Comparison of ENCODE assay signal across 19 cellular contexts in genomic region chr3:191889781-191890180, GRCh38.
"Had no signal": no experiment of that assay in that cellular context is flagged by ENCODE, and none has a peak within 500 bp of the region (broad histone marks: within the 10 kb centered on the region; RNA-seq: fewer than 3 reads in every experiment).

No MANE protein-coding gene starts in this region.

- H3K27me3 ChIP-seq: colonic mucosa, gastroesophageal sphincter, heart left ventricle, left lung, right lobe of liver, stomach had no signal

- DNase-seq: activated CD4-positive, alpha-beta T cell treated with anti-CD3 and anti-CD28 coated beads, Interleukin-2, amount 50 U/mL, for 1 hour; activated CD8-positive, alpha-beta memory T cell treated with anti-CD3 and anti-CD28 coated beads, Interleukin-2, amount 50 U/mL, for 4 hours; activated naive CD4-positive, alpha-beta T cell treated with anti-CD3 and anti-CD28 coated beads for 36 hours; activated naive CD8-positive, alpha-beta T cell treated with anti-CD3 and anti-CD28 coated beads, Interleukin-2, amount 50 U/mL, for 24 hours; activated T-cell treated with anti-CD3 and anti-CD28 coated beads, Interleukin-2, amount 50 U/mL, for 4 hours; anterior cingulate cortex; colonic mucosa; heart left ventricle; kidney; left lung; mucosa of descending colon; naive B cell; right lobe of liver; stimulated activated CD4-positive, alpha-beta T cell treated with anti-CD3 and anti-CD28 coated beads, Interleukin-4, amount 100 ng/mL, for 1 hour; stomach; T-helper 9 cell had no signal

- H3K36me3 ChIP-seq: colonic mucosa, gastroesophageal sphincter, heart left ventricle, left lung, right lobe of liver, stomach had no signal

- H3K27ac ChIP-seq: colonic mucosa, gastroesophageal sphincter, left lung, right lobe of liver, stomach had no signal

- ATAC-seq: activated CD4-positive, CD25-positive, alpha-beta regulatory T cell treated with anti-CD3 and anti-CD28 coated beads, Interleukin-2, amount 50 U/mL, for 24 hours; activated naive CD8-positive, alpha-beta T cell treated with anti-CD3 and anti-CD28 coated beads, Interleukin-2, amount 50 U/mL, for 24 hours; activated T-cell treated with anti-CD3 and anti-CD28 coated beads, Interleukin-2, amount 50 U/mL, for 4 hours; gastroesophageal sphincter; heart left ventricle; left lung; mucosa of descending colon; right lobe of liver had no signal

- H3K9me3 ChIP-seq: colonic mucosa, gastroesophageal sphincter, heart left ventricle, left lung, mucosa of descending colon, right lobe of liver, stomach had no signal

- H3K4me3 ChIP-seq: colonic mucosa, gastroesophageal sphincter, heart left ventricle, left lung, mucosa of descending colon, right lobe of liver, smooth muscle cell, stomach had no signal

- H3K4me1 ChIP-seq: colonic mucosa, gastroesophageal sphincter, heart left ventricle, left lung, right lobe of liver, stomach had no signal
